In the genomic region with DNA sequence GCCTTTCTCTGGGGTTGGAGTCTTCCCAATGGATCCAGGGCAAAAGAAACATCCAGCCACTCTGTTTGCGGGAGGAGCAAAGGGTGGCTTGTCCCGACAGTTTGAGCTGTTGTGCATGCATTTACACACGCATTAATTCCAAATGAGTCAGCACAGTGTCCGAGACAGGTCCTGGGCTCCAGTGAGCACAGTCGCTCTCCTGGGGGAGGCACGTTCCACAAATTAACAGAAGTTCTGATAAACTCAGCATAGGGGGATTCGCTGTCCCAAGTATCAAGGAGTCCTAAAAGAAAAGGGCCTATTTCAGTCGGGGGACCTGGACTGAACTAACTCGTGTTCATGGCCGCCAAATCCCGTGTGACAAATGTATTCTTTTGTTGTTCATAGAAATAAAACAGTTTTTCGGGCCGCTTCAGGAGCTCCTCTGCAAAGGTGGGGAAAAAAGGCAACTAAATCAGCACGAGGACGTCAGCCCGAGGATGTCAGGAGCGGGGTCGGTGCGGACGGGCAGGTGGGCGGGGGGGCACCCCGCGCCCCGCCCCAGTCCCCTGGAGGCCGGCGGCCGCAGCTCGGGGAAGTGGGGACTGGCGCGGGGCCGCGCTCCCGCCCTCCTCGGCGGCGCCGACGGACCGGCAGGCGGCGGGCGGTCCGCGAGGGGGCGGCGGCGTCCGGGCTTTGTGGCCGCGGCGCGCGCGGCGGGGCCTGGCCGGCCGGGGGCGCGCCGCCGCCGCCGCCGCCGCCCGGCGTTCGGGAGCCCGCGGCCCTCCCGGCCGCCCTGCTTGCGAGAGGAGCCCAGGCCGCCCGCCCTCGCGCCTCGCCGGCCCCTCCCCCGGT, we compare ENCODE assay signal across 8 cellular contexts. TPM values are rescaled to one million over a fixed set of nuclear protein-coding genes. Genes with fewer than 3 reads are reported as not detected.
DNase-seq lines count a peak whose midpoint lies in the region; ATAC-seq and TF ChIP-seq lines count a peak whose summit lies in the region.

A gene with protein sequence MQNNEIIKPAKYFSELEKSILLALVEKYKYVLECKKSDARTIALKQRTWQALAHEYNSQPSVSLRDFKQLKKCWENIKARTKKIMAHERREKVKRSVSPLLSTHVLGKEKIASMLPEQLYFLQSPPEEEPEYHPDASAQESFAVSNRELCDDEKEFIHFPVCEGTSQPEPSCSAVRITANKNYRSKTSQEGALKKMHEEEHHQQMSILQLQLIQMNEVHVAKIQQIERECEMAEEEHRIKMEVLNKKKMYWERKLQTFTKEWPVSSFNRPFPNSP (plus strand): TSS at position 612 of the 834 bp plus-strand sequence. CDS start 14,796 bp downstream, outside the sequence.

- H3K27me3 Mint-ChIP-seq in endothelial cell (ENCODE audit: unreplicated experiment) = peaks cover 11% of the 10 kb centered on the region

- in situ Hi-C loops in GM18951 (cut with MboI; ENCODE audit: low sequenced_read_pairs, unreplicated experiment) = no loop called here

- H3K27ac Mint-ChIP-seq in endothelial cell (ENCODE audit: unreplicated experiment) = peak within 1 kb of the TSS; percentile 94

- no peak for TF ChIP-seq CTCF in endothelial cell (IDR thresholded peaks at IDR 0.05; ENCODE audit: unreplicated experiment)

- no peaks in the 10 kb centered on the region for H3K9me3 ChIP-seq in mesodermal cell (ENCODE audit: control insufficient read depth, low read length)

- H3K36me3 Mint-ChIP-seq in endothelial cell (ENCODE audit: low read depth, unreplicated experiment) = peaks cover 12% of the 10 kb centered on the region

- peak within 1 kb of the TSS; percentile 97 for H3K4me3 Mint-ChIP-seq in endothelial cell (ENCODE audit: unreplicated experiment)

- peaks cover 21% of the 10 kb centered on the region for H3K4me1 Mint-ChIP-seq in endothelial cell (ENCODE audit: unreplicated experiment)

- WGBS in mesodermal cell (ENCODE audit: insufficient coverage in 2 of 2), 2 experiments = 0 to 1% methylated on average over 54 to 66 of the region's 80 CpGs

- peak within 1 kb of the TSS; percentile 81 for H3K4me3 ChIP-seq in mesodermal cell (ENCODE audit: extremely low read depth, insufficient read depth, low read length, poor library complexity, severe bottlenecking)

- ATAC-seq in HG03159 (IDR thresholded peaks at IDR 0.05; ENCODE audit: unreplicated experiment) = peak; percentile 76

- H3K27ac ChIP-seq in mesodermal cell (ENCODE audit: low read depth, low read length, severe bottlenecking) = peak within 1 kb of the TSS; percentile 98

- H3K4me1 ChIP-seq in mesodermal cell (ENCODE audit: control insufficient read depth, insufficient read depth, low read length, poor library complexity, severe bottlenecking) = peaks cover 21% of the 10 kb centered on the region

- peak; percentile 55 for TF ChIP-seq POLR2A in GM18951 (IDR thresholded peaks at IDR 0.05; ENCODE audit: extremely low read depth, insufficient read depth, insufficient read length)

- DNase-seq in AML-193 (lab: John Stamatoyannopoulos, UW) (peak; percentile 31 to 51), NCI-H69 (lab: John Stamatoyannopoulos, UW) (peak; percentile 88), endothelial cell (ENCODE audit: low spot score) (peak; percentile 70)
- DNase-seq in activated CD8-positive, alpha-beta memory T cell treated with anti-CD3 and anti-CD28 coated beads for 48 hours (ENCODE audit: low read depth in 2 of 3, low spot score in 2 of 3) = peak; percentile 24 to 40 (median 28)
- peak; percentile 6 for DNase-seq in stimulated activated CD8-positive, alpha-beta memory T cell treated with anti-CD3 and anti-CD28 coated beads, Interleukin-15, amount 100 ng/mL, for 1 hour (ENCODE audit: low read depth)

- peaks cover 8% of the 10 kb centered on the region for H3K36me3 ChIP-seq in mesodermal cell (ENCODE audit: control insufficient read depth, insufficient read depth, low read length)

- H3K9me3 Mint-ChIP-seq in endothelial cell (ENCODE audit: unreplicated experiment) = no peaks in the 10 kb centered on the region

RNA-seq across cellular contexts. Expression of the gene that starts here (rescaled TPM):
- 30.7 TPM for total RNA-seq in endothelial cell (ENCODE audit: unreplicated experiment)
- polyA plus RNA-seq in mesodermal cell (2013, experiment 1 of 2) = 37.9 TPM
- polyA plus RNA-seq in mesodermal cell (2013, experiment 2 of 2) = 36.4 TPM

Comparison
In these comparisons a context has a peak if more than half of its experiments do, and no peak if none do; other contexts are left out.
1. Peak in every context shown above with its lines: DNase-seq, ATAC-seq, H3K4me3 ChIP-seq and H3K27ac ChIP-seq.
2. DNase-seq: peak in every context shown above with its lines; median percentile 88 in NCI-H69; 70 in endothelial cell; 41 in AML-193; 28 in activated CD8-positive, alpha-beta memory T cell treated with anti-CD3 and anti-CD28 coated beads for 48 hours; 6 in stimulated activated CD8-positive, alpha-beta memory T cell treated with anti-CD3 and anti-CD28 coated beads, Interleukin-15, amount 100 ng/mL, for 1 hour.